In genomic region chr2:127886593-127886935, GRCh38 we compare ENCODE assay signal across 8 cellular contexts. TPM values are rescaled to one million over a fixed set of nuclear protein-coding genes. Genes with fewer than 3 reads are reported as not detected.
DNase-seq lines count a peak whose midpoint lies in the region; ATAC-seq, FAIRE-seq and TF ChIP-seq lines count a peak whose summit lies in the region.
"Not testable (repeated sequence)": the region's sequence is repeated elsewhere in the genome, so short reads cannot be mapped to it uniquely, and the experiment has no call there.

No MANE protein-coding gene starts in this region.

- H3K27me3 ChIP-seq in SJSA1 (replicated peaks); GM12878 (replicated peaks in 1 of 2; ENCODE audit: control insufficient read depth in 2 of 2, insufficient read depth in 2 of 2, low read length in 1 of 2); cardiac muscle cell; naive thymus-derived CD4-positive, alpha-beta T cell (ENCODE audit: control insufficient read depth in 2 of 2, insufficient read depth in 2 of 2, low read length in 2 of 2); suprapubic skin: not testable (repeated sequence)

- H3K4me1 Mint-ChIP-seq in naive thymus-derived CD4-positive, alpha-beta T cell = peaks cover 38 to 63% (median 57%) of the 10 kb centered on the region in 7 donors

- H3K4me3 ChIP-seq in SJSA1 = peak overlapping the region; percentile 51
- peak overlapping the region; percentile 70 for H3K4me3 ChIP-seq in GM12878
- peak overlapping the region; percentile 83 for H3K4me3 ChIP-seq in cardiac muscle cell
- H3K4me3 ChIP-seq in naive thymus-derived CD4-positive, alpha-beta T cell (ENCODE audit: low read length) = peak overlapping the region; percentile 64
- peak overlapping the region; percentile 67 for H3K4me3 ChIP-seq in suprapubic skin

- POLR2A ChIA-PET in GM12878 (lab: Charles Lee) = interaction anchor here (1.2 to 1.3 kb wide), 2 partner anchors 30 to 204 kb away, joined by 3 to 4 read pairs; partner anchors contain the start of gene UGGT1
- POLR2A ChIA-PET in naive thymus-derived CD4-positive, alpha-beta T cell (lab: Charles Lee) = interaction anchor here (0.9 kb wide), 1 partner anchor 77 kb away, joined by 3 read pairs; no protein-coding TSS in a partner anchor

- not testable (repeated sequence) for TF ChIP-seq CTCF in GM12878 (IDR thresholded peaks at IDR 0.05 in 2 of 3, conservative IDR thresholded peaks at IDR 0.05 in 1 of 3; ENCODE audit: control insufficient read depth in 2 of 3, extremely low read depth in 1 of 3, insufficient read depth in 1 of 3, low read depth in 3 of 3, low read length in 3 of 3); cardiac muscle cell (IDR thresholded peaks at IDR 0.05; ENCODE audit: low read depth, low read length); suprapubic skin (IDR thresholded peaks at IDR 0.05)

- SMC1A ChIA-PET in GM12878 (lab: Charles Lee; ENCODE audit: uncharacterized antibody, unreplicated experiment) = not testable (repeated sequence)

- intact Hi-C loops in GM12878 (cut with micrococcal nuclease; ENCODE audit: unreplicated experiment) = not testable (repeated sequence)
- intact Hi-C loops in naive thymus-derived CD4-positive, alpha-beta T cell (cut with micrococcal nuclease) = loop anchor here (2.0 to 10.0 kb wide), 5 partner anchors 76 to 362 kb away; partner anchors contain the start of genes IWS1 (in 2 of the 2), UGGT1 (in 2 of the 2), SFT2D3 (in 1 of the 2) and WDR33 (in 1 of the 2)

- TF ChIP-seq POLR2A in GM12878 (IDR thresholded peaks at IDR 0.05; ENCODE audit: low read depth, low read length); suprapubic skin (IDR thresholded peaks at IDR 0.05): not testable (repeated sequence)

- H3K36me3 ChIP-seq in SJSA1 = peaks cover 28% of the 10 kb centered on the region
- not testable (repeated sequence) for H3K36me3 ChIP-seq in GM12878 (ENCODE audit: control insufficient read depth in 2 of 2, insufficient read depth in 2 of 2, low read length in 1 of 2); cardiac muscle cell; naive thymus-derived CD4-positive, alpha-beta T cell (ENCODE audit: control insufficient read depth in 2 of 3, insufficient read depth in 3 of 3, low read length in 3 of 3); suprapubic skin

- peaks cover 33% of the 10 kb centered on the region for H3K79me2 ChIP-seq in GM12878 (ENCODE audit: control insufficient read depth, insufficient read depth, low read length)

- WGBS in GM12878 (ENCODE audit: insufficient coverage, insufficient replicate concordance, low lambda C conversion rate, missing lambda C conversion rate) = 0% methylated on average over 24 of the region's 32 CpGs
- 0% methylated on average over 1 of the region's 32 CpGs for WGBS in suprapubic skin

- FAIRE-seq in GM12878 (lab: Jason Lieb, UNC) = not testable (repeated sequence)

- DNase-seq in ELF-1 (ENCODE audit: low read depth, low spot score) = peak; percentile 46
- peak in 1 of 2 experiments; percentile 55 for DNase-seq in SJSA1 (ENCODE audit: low read depth in 1 of 2, low spot score in 2 of 2)
- DNase-seq in GM12878 (ENCODE audit: low read depth, low spot score); cardiac muscle cell (ENCODE audit: low read depth in 1 of 2, low spot score in 1 of 2); naive thymus-derived CD4-positive, alpha-beta T cell; suprapubic skin (ENCODE audit: low spot score in 2 of 2): not testable (repeated sequence)

- peaks cover 0 to 10% (median 0%) of the 10 kb centered on the region in 5 donors for H3K36me3 Mint-ChIP-seq in naive thymus-derived CD4-positive, alpha-beta T cell

- RAD21 ChIA-PET in GM12878 (lab: Charles Lee; ENCODE audit: unreplicated experiment) = not testable (repeated sequence)

- not testable (repeated sequence) for H3K9me3 ChIP-seq in SJSA1 (replicated peaks); GM12878 (replicated peaks; ENCODE audit: control insufficient read depth, insufficient read depth, low read length); cardiac muscle cell (ENCODE audit: low read depth); naive thymus-derived CD4-positive, alpha-beta T cell (ENCODE audit: control insufficient read depth in 2 of 3, low read length in 3 of 3); suprapubic skin

- TSS peak; percentile 84 for BruUV-seq in GM12878 (replicated peaks; lab: Mats Ljungman, UMichigan)

- peak overlapping the region; percentile 45 for H3K9ac ChIP-seq in GM12878 (ENCODE audit: control insufficient read depth, insufficient read depth, low read length)

- H3K4me1 ChIP-seq in SJSA1 (replicated peaks) (peaks cover 30% of the 10 kb centered on the region), cardiac muscle cell (ENCODE audit: low read depth) (peaks cover 18% of the 10 kb centered on the region), suprapubic skin (peaks cover 29% of the 10 kb centered on the region)
- not testable (repeated sequence) for H3K4me1 ChIP-seq in GM12878 (ENCODE audit: control insufficient read depth, insufficient read depth, low read length)
- H3K4me1 ChIP-seq in naive thymus-derived CD4-positive, alpha-beta T cell (ENCODE audit: control insufficient read depth in 2 of 2, insufficient read depth in 2 of 2, low read length in 2 of 2) = peaks cover 15 to 26% of the 10 kb centered on the region in 2 donors

- peak overlapping the region; percentile 67 for H3K27ac ChIP-seq in SJSA1
- not testable (repeated sequence) for H3K27ac ChIP-seq in GM12878 (ENCODE audit: control insufficient read depth, insufficient read depth)
- H3K27ac ChIP-seq in cardiac muscle cell = peak overlapping the region; percentile 98
- H3K27ac ChIP-seq in naive thymus-derived CD4-positive, alpha-beta T cell (ENCODE audit: low read depth, low read length) = peak overlapping the region; percentile 84
- H3K27ac ChIP-seq in suprapubic skin = peak overlapping the region; percentile 90

- peak overlapping the region; percentile 73 to 91 (median 86) for H3K4me3 Mint-ChIP-seq in naive thymus-derived CD4-positive, alpha-beta T cell

- in situ Hi-C loops in GM12878 (cut with MboI) = not testable (repeated sequence)

- CTCF ChIA-PET in GM12878 (lab: Yijun Ruan, JAX); naive thymus-derived CD4-positive, alpha-beta T cell (lab: Charles Lee): not testable (repeated sequence)

- H3K4me2 ChIP-seq in GM12878 (ENCODE audit: control insufficient read depth, insufficient read depth) = not testable (repeated sequence)

- not testable (repeated sequence) for H3K9me3 Mint-ChIP-seq in naive thymus-derived CD4-positive, alpha-beta T cell

- peak overlapping the region; percentile 81 for H2AFZ ChIP-seq in GM12878 (ENCODE audit: control insufficient read depth, low read depth, low read length)

- ATAC-seq in GM21619 (IDR thresholded peaks at IDR 0.05; ENCODE audit: unreplicated experiment) (peak; percentile 36), HG03280 (IDR thresholded peaks at IDR 0.05; ENCODE audit: unreplicated experiment) (peak; percentile 31), GM12878 (peak; percentile 64)
- ATAC-seq in naive thymus-derived CD4-positive, alpha-beta T cell = peak; percentile 28

- H3K27ac Mint-ChIP-seq in naive thymus-derived CD4-positive, alpha-beta T cell = peak overlapping the region; percentile 72 to 90 (median 84)

- H3K27me3 Mint-ChIP-seq in naive thymus-derived CD4-positive, alpha-beta T cell = not testable (repeated sequence)

- not testable (repeated sequence) for TF ChIP-seq RAD21 in GM12878 (IDR thresholded peaks at IDR 0.05; ENCODE audit: insufficient read depth, low read depth, low read length)

- not testable (repeated sequence) for TF ChIP-seq EP300 in GM12878 (IDR thresholded peaks at IDR 0.05; ENCODE audit: borderline replicate concordance in 1 of 2, control insufficient read depth in 1 of 2, low read depth in 2 of 2, low read length in 2 of 2); suprapubic skin (IDR thresholded peaks at IDR 0.05)

- H4K20me1 ChIP-seq in GM12878 (ENCODE audit: control insufficient read depth, insufficient read depth) = not testable (repeated sequence)

RNA-seq across cellular contexts. Expression of gene AMMECR1L, which starts 0.8 kb away (rescaled TPM):
- 15.7 and 18.9 TPM in 2 replicates for total RNA-seq in SJSA1 (2014; rRNA removed; shearing (Covaris generic))
- total RNA-seq in GM12878 (2013; cell fraction: nucleolus; rRNA removed) = 18.2 and 18.4 TPM in 2 replicates
- 7.5 and 9.0 TPM in 2 replicates for total RNA-seq in GM12878 (2014; rRNA removed)
- 8.6 TPM in 2 replicates for total RNA-seq in GM12878 (2014; rRNA removed; fragmentation: Illumina TruSeq; extraction: Trizol)
- 10.7 and 11.6 TPM in 2 replicates for total RNA-seq in GM12878 (2021)
- 4.5 TPM for polyA plus RNA-seq in GM12878 (2011; ENCODE audit: low read depth)
- polyA plus RNA-seq in GM12878 (2011; rRNA removed) = 9.4 and 10.5 TPM in 2 replicates
- 9.2 and 11.5 TPM in 2 replicates for polyA plus RNA-seq in GM12878 (2011; cell fraction: cytosol; rRNA removed)
- 17.2 and 17.9 TPM in 2 replicates for polyA plus RNA-seq in GM12878 (2011; cell fraction: nucleus; rRNA removed)
- 6.0 and 8.0 TPM in 2 replicates for polyA plus RNA-seq in GM12878 (2012)
- polyA plus RNA-seq in GM12878 (2014; fragmentation: Illumina TruSeq; extraction: Trizol) = 12.1 and 12.9 TPM in 2 replicates
- polyA plus RNA-seq in GM12878 (2014; fragmentation: Nextera tagmentation; extraction: Ambion mirVana) = 1 to 10 TPM; 2.7 to 3.1 TPM
- polyA plus RNA-seq in GM12878 (2014; rRNA removed) = 7.7 and 8.6 TPM in 2 replicates
- 1 to 10 TPM; 6.7 to 7.1 TPM for polyA plus RNA-seq in GM12878 (2016; fragmentation: Nextera tagmentation; extraction: Ambion mirVana)
- 10.8 and 13.2 TPM in 2 replicates for polyA minus RNA-seq in GM12878 (2011; rRNA and poly(A)+ RNA removed)
- 4.7 and 5.3 TPM in 2 replicates for polyA minus RNA-seq in GM12878 (2011; cell fraction: cytosol; rRNA and poly(A)+ RNA removed)
- polyA minus RNA-seq in GM12878 (2011; cell fraction: nucleus; rRNA and poly(A)+ RNA removed) = 6.4 and 8.5 TPM in 2 replicates
- 7.9 and 10.3 TPM in 2 replicates for total RNA-seq in cardiac muscle cell
- 6.6 and 8.2 TPM in 2 replicates for polyA plus RNA-seq in cardiac muscle cell
- 10 to 100 TPM; 10.5 to 17.2 (median 15.1) TPM for total RNA-seq in naive thymus-derived CD4-positive, alpha-beta T cell
- polyA plus RNA-seq in naive thymus-derived CD4-positive, alpha-beta T cell = 10 to 100 TPM in 1 of 2 donors, 1 to 10 TPM in 1; 4.4 to 10.4 TPM
- total RNA-seq in suprapubic skin = 10 to 100 TPM; 13.9 to 18.9 (median 16.1) TPM

RNA-seq across cellular contexts. Expression of gene POLR2D, which starts 28.6 kb away (rescaled TPM):
- total RNA-seq in SJSA1 (2014; rRNA removed; shearing (Covaris generic)) = 25.2 and 25.8 TPM in 2 replicates
- 20.9 and 22.7 TPM in 2 replicates for total RNA-seq in GM12878 (2013; cell fraction: nucleolus; rRNA removed)
- total RNA-seq in GM12878 (2014; rRNA removed) = 26.4 and 26.6 TPM in 2 replicates
- 27.2 and 27.5 TPM in 2 replicates for total RNA-seq in GM12878 (2014; rRNA removed; fragmentation: Illumina TruSeq; extraction: Trizol)
- total RNA-seq in GM12878 (2021) = 47.8 and 49.5 TPM in 2 replicates
- polyA plus RNA-seq in GM12878 (2011; ENCODE audit: low read depth) = 26.5 TPM
- 30.4 and 32.0 TPM in 2 replicates for polyA plus RNA-seq in GM12878 (2011; rRNA removed)
- polyA plus RNA-seq in GM12878 (2011; cell fraction: cytosol; rRNA removed) = 28.1 and 33.4 TPM in 2 replicates
- 11.8 and 12.8 TPM in 2 replicates for polyA plus RNA-seq in GM12878 (2011; cell fraction: nucleus; rRNA removed)
- 34.7 and 36.2 TPM in 2 replicates for polyA plus RNA-seq in GM12878 (2012)
- 53.7 and 61.9 TPM in 2 replicates for polyA plus RNA-seq in GM12878 (2014; fragmentation: Illumina TruSeq; extraction: Trizol)
- 10 to 100 TPM; 27.2 to 31.8 TPM for polyA plus RNA-seq in GM12878 (2014; fragmentation: Nextera tagmentation; extraction: Ambion mirVana)
- 29.5 and 32.1 TPM in 2 replicates for polyA plus RNA-seq in GM12878 (2014; rRNA removed)
- polyA plus RNA-seq in GM12878 (2016; fragmentation: Nextera tagmentation; extraction: Ambion mirVana) = 10 to 100 TPM; 73.9 to 84.8 TPM
- polyA minus RNA-seq in GM12878 (2011; rRNA and poly(A)+ RNA removed) = 26.6 and 33.6 TPM in 2 replicates
- 7.6 and 8.6 TPM in 2 replicates for polyA minus RNA-seq in GM12878 (2011; cell fraction: cytosol; rRNA and poly(A)+ RNA removed)
- polyA minus RNA-seq in GM12878 (2011; cell fraction: nucleus; rRNA and poly(A)+ RNA removed) = 2.3 and 4.1 TPM in 2 replicates
- total RNA-seq in cardiac muscle cell = 14.4 and 16.0 TPM in 2 replicates
- polyA plus RNA-seq in cardiac muscle cell = 26.1 and 44.2 TPM in 2 replicates
- total RNA-seq in naive thymus-derived CD4-positive, alpha-beta T cell = 10 to 100 TPM; 22.9 to 45.6 (median 30.7) TPM
- polyA plus RNA-seq in naive thymus-derived CD4-positive, alpha-beta T cell = 10 to 100 TPM; 41.0 to 42.1 TPM
- 10 to 100 TPM in 3 of 4 donors, 1 to 10 TPM in 1; 9.5 to 16.5 (median 12.2) TPM for total RNA-seq in suprapubic skin
